In genomic region chr4:26028793-26029511, GRCh38 we compare ENCODE assay signal across 9 cellular contexts.
DNase-seq lines count a peak whose midpoint lies in the region; ATAC-seq lines count a peak whose summit lies in the region.
"Had no signal": no experiment of that assay in that cellular context is flagged by ENCODE, and none has a peak within 500 bp of the region (broad histone marks: within the 10 kb centered on the region; RNA-seq: fewer than 3 reads in every experiment).

No MANE protein-coding gene starts in this region.

- no peaks in the 10 kb centered on the region for H3K79me1 ChIP-seq in mesenchymal stem cell (replicated peaks; ENCODE audit: low read length, poor library complexity, severe bottlenecking)

- H3K79me2 ChIP-seq in Karpas-422 (ENCODE audit: low read length), result no peaks in the 10 kb centered on the region

- H2BK5ac ChIP-seq in mesenchymal stem cell (ENCODE audit: low read depth, low read length, poor library complexity, severe bottlenecking), result no peak overlapping the region

- H3K9me3 ChIP-seq in Karpas-422 (ENCODE audit: low read length) (no peaks in the 10 kb centered on the region), mesenchymal stem cell (ENCODE audit: control insufficient read depth, low read length) (no peaks in the 10 kb centered on the region)
- H3K9me3 ChIP-seq: SJSA1 had no signal

- H3K4me2 ChIP-seq in Karpas-422 (ENCODE audit: low read depth, low read length, poor library complexity, severe bottlenecking) (peak overlapping the region; percentile 62), mesenchymal stem cell (ENCODE audit: low read length, poor library complexity, severe bottlenecking) (peak overlapping the region; percentile 59)

- H3K9ac ChIP-seq in Karpas-422 (ENCODE audit: low read length), result peak overlapping the region; percentile 39
- peak overlapping the region; percentile 79 for H3K9ac ChIP-seq in mesenchymal stem cell (ENCODE audit: low read length)

- H3K27me3 ChIP-seq in Karpas-422 (ENCODE audit: low read length) (no peaks in the 10 kb centered on the region), mesenchymal stem cell (ENCODE audit: control insufficient read depth in 1 of 2, insufficient read depth in 1 of 2, low read length in 2 of 2) (no peaks in the 10 kb centered on the region)
- H3K27me3 ChIP-seq: SJSA1 had no signal

- no peaks in the 10 kb centered on the region for H3K9me2 ChIP-seq in Karpas-422 (replicated peaks; ENCODE audit: insufficient read depth, low read length)

- no peak overlapping the region for H2BK12ac ChIP-seq in mesenchymal stem cell (ENCODE audit: low read length in 2 of 2)

- no peak overlapping the region for H4K8ac ChIP-seq in mesenchymal stem cell (ENCODE audit: low read length)

- no peak overlapping the region for H3K14ac ChIP-seq in mesenchymal stem cell (ENCODE audit: low read length in 2 of 2)

- peak overlapping the region in 1 of 2 experiments; percentile 32 for H3K23ac ChIP-seq in mesenchymal stem cell (ENCODE audit: low read length in 2 of 2)

- no peak overlapping the region for H3K4ac ChIP-seq in mesenchymal stem cell (ENCODE audit: low read depth in 1 of 2, low read length in 2 of 2)

- H2BK15ac ChIP-seq in mesenchymal stem cell (ENCODE audit: low read depth, poor library complexity, severe bottlenecking), result peak overlapping the region; percentile 30

- 21% methylated on average over 37 of the region's 38 CpGs for WGBS in mesenchymal stem cell

- no peak overlapping the region for H3K27ac ChIP-seq in Karpas-422 (ENCODE audit: low read length)
- H3K27ac ChIP-seq in mesenchymal stem cell (ENCODE audit: low read length, poor library complexity, severe bottlenecking), result no peak overlapping the region
- H3K27ac ChIP-seq: SJSA1 had no signal

- H4K20me1 ChIP-seq in Karpas-422 (ENCODE audit: insufficient read depth, low read depth, low read length), result no peaks in the 10 kb centered on the region

- H3K4me1 ChIP-seq in Karpas-422 (ENCODE audit: low read length) (peaks cover 11% of the 10 kb centered on the region), mesenchymal stem cell (ENCODE audit: control insufficient read depth, insufficient read depth, low read depth, low read length) (peaks cover 17% of the 10 kb centered on the region)

- peak overlapping the region; percentile 59; the same call in 1 of the 2 replicates for H2AFZ ChIP-seq in Karpas-422 (ENCODE audit: low read length)
- H2AFZ ChIP-seq in mesenchymal stem cell (ENCODE audit: low read depth, low read length), result no peak overlapping the region

- peak overlapping the region in 1 of 2 experiments; percentile 3 for H3K18ac ChIP-seq in mesenchymal stem cell (ENCODE audit: low read depth in 1 of 2, low read length in 2 of 2)

- H3K36me3 ChIP-seq in Karpas-422 (ENCODE audit: insufficient read depth, low read length) (no peaks in the 10 kb centered on the region), mesenchymal stem cell (ENCODE audit: control insufficient read depth in 1 of 2, insufficient read depth in 2 of 2, low read depth in 1 of 2, low read length in 2 of 2) (peaks cover 0 to 9% of the 10 kb centered on the region in 2 experiments)
- H3K36me3 ChIP-seq: SJSA1 had no signal

- DNase-seq in EH (ENCODE audit: low read depth) (peak; percentile 56), Karpas-422 (peak; percentile 74), mesenchymal stem cell (peak; percentile 53), NCI-H2029 treated with DMSO at 0.1 percent for 48 hours (lab: John Stamatoyannopoulos, UW) (no peak)
- DNase-seq in activated CD4-positive, alpha-beta T cell treated with anti-CD3 and anti-CD28 coated beads, Interleukin-2, amount 50 U/mL, for 1 hour, result peak; percentile 54
- DNase-seq in effector CD4-positive, alpha-beta T cell, result peak; percentile 21
- peak; percentile 69 for DNase-seq in stimulated activated CD8-positive, alpha-beta memory T cell treated with anti-CD3 and anti-CD28 coated beads, Interleukin-4, amount 100 ng/mL, for 24 hours (ENCODE audit: low read depth)

- H2BK120ac ChIP-seq in mesenchymal stem cell (ENCODE audit: low read depth, low read length), result no peak overlapping the region

- peak overlapping the region; percentile 45; the same call in 1 of the 2 replicates for H3K4me3 ChIP-seq in Karpas-422 (ENCODE audit: low read length)
- peak overlapping the region in 1 of 2 experiments; percentile 26 for H3K4me3 ChIP-seq in mesenchymal stem cell (ENCODE audit: insufficient read depth in 1 of 2, low read depth in 1 of 2, low read length in 2 of 2)
- H3K4me3 ChIP-seq: SJSA1 had no signal

- H2AK5ac ChIP-seq in mesenchymal stem cell (ENCODE audit: low read length, severe bottlenecking), result no peak overlapping the region

- no peak overlapping the region for H4K91ac ChIP-seq in mesenchymal stem cell (ENCODE audit: low read length)

- peak; percentile 81 for ATAC-seq in GM21717 (IDR thresholded peaks at IDR 0.05; ENCODE audit: unreplicated experiment)
